ENCODE assay signal across 19 cellular contexts in the genomic region with DNA sequence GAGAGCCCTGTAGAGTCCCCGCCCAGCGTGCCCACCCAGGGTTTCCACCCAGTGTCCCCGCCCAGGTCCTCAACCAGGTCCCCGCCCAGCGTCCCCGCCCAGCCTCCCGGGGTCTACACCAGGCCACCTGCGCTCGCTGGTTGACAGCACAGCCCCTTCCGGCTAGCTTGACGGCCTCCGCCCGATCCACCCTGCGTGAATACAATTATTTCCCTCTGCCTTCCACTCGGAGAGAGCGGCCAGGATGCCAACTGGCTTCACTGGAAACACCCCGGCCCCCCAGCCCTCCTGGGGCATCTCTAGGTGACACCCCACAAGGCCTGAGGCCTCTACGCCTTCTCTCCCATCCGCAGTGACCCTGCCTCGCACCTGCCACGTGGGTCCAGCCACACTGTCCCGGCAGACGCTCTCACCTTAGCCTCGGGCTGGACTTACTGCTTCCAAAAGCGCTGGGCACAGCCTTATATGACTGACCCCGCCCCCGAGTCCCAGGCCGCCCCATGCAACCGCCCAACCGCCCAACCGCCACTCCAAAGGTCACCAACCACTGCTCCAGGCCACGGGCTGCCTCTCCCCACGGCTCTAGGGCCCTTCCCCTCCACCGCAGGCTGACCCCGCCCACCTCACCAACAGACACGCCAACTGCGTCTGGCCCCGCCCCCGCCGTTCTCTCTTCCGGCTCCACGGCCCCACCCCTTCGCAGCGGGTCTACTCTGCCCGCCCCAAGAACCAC.
DNase-seq lines count a peak whose midpoint lies in the region; ATAC-seq and TF ChIP-seq lines count a peak whose summit lies in the region.
"Had no signal": no experiment of that assay in that cellular context is flagged by ENCODE, and none has a peak within 500 bp of the region (broad histone marks: within the 10 kb centered on the region; RNA-seq: fewer than 3 reads in every experiment).

No MANE protein-coding gene starts in this region.

- intact Hi-C loops in colonic mucosa (cut with DNase I) = no loop called here
- intact Hi-C loops in PC-3 (cut with micrococcal nuclease) = no loop called here

- TF ChIP-seq CTCF in colonic mucosa (IDR thresholded peaks at IDR 0.05) = no peak
- TF ChIP-seq CTCF in omental fat pad (IDR thresholded peaks at IDR 0.05) = no peak
- TF ChIP-seq CTCF in PC-3 (conservative IDR thresholded peaks at IDR 0.05; ENCODE audit: low read depth, low read length) = no peak
- no peak for TF ChIP-seq CTCF in GM10266 (IDR thresholded peaks at IDR 0.05; ENCODE audit: control insufficient read depth, insufficient read depth, low read depth, missing control alignments)

- CTCF ChIA-PET in PC-3 (lab: Charles Lee) = no interaction called here

- BruUV-seq in PC-3 (replicated peaks; lab: Mats Ljungman, UMichigan) = no TSS peak

- H3K27ac ChIP-seq in colonic mucosa (no peak overlapping the region), PC-3 (ENCODE audit: low read length) (no peak overlapping the region)
- H3K27ac ChIP-seq: HL-60, right lobe of liver had no signal

- H3K36me3 ChIP-seq in colonic mucosa = no peaks in the 10 kb centered on the region
- H3K36me3 ChIP-seq in PC-3 (ENCODE audit: low read depth, low read length) = no peaks in the 10 kb centered on the region
- H3K36me3 ChIP-seq: right lobe of liver had no signal

- H2AFZ ChIP-seq in PC-3 (ENCODE audit: low read length) = no peak overlapping the region

- H3K4me1 ChIP-seq in colonic mucosa = no peaks in the 10 kb centered on the region
- no peaks in the 10 kb centered on the region for H3K4me1 ChIP-seq in PC-3 (ENCODE audit: insufficient read depth, low read length)
- H3K4me1 ChIP-seq: right lobe of liver had no signal

- no peak overlapping the region for H3K4me3 ChIP-seq in colonic mucosa
- H3K4me3 ChIP-seq in PC-3 (ENCODE audit: low read length) = no peak overlapping the region
- H3K4me3 ChIP-seq: right lobe of liver had no signal

- no peaks in the 10 kb centered on the region for H3F3A ChIP-seq in PC-3 (ENCODE audit: low read length, unreplicated experiment)

- H3K9me2 ChIP-seq in PC-3 (replicated peaks; ENCODE audit: low read length) = no peaks in the 10 kb centered on the region

- H3K9me3 ChIP-seq in colonic mucosa (no peaks in the 10 kb centered on the region), PC-3 (ENCODE audit: low read length) (no peaks in the 10 kb centered on the region)
- H3K9me3 ChIP-seq: right lobe of liver had no signal

- DNase-seq in DMS114 treated with DMSO at 0.1 percent for 48 hours (lab: John Stamatoyannopoulos, UW; ENCODE audit: unreplicated experiment) (peak; percentile 84), NCI-H2227 (lab: John Stamatoyannopoulos, UW; ENCODE audit: unreplicated experiment) (peak; percentile 62), colonic mucosa (peak; percentile 57), omental fat pad (ENCODE audit: low spot score) (no peak), PC-3 (no peak), GM10266 (ENCODE audit: extremely low spot score) (no peak), NCI-H1092 (lab: John Stamatoyannopoulos, UW) (no peak)
- DNase-seq: activated CD4-positive, alpha-beta T cell treated with anti-CD3 and anti-CD28 coated beads for 4 hours; activated gamma-delta T cell; amygdala; CD8-positive, alpha-beta memory T cell; cerebellar nuclear complex; effector memory CD8-positive, alpha-beta T cell; NCI-H1417; NCI-H2171 treated with DMSO at 0.1 percent for 48 hours; right lobe of liver; T-helper 9 cell had no signal

- no peaks in the 10 kb centered on the region for H3K79me2 ChIP-seq in PC-3 (ENCODE audit: low read length)

- H3K4me2 ChIP-seq in PC-3 (ENCODE audit: low read length) = no peak overlapping the region

- peak; percentile 37 for ATAC-seq in omental fat pad (ENCODE audit: low FRiP score)
- no peak for ATAC-seq in PC-3
- ATAC-seq in GM19397 (IDR thresholded peaks at IDR 0.05; ENCODE audit: unreplicated experiment) = no peak
- ATAC-seq: effector memory CD8-positive, alpha-beta T cell had no signal

- H3K9ac ChIP-seq in colonic mucosa (ENCODE audit: low read depth in 2 of 2, low read length in 2 of 2) (peak overlapping the region; percentile 20 to 28), PC-3 (ENCODE audit: low read length) (no peak overlapping the region)

- POLR2A ChIA-PET in PC-3 (lab: Charles Lee; ENCODE audit: unreplicated experiment) = no interaction called here

- H3K27me3 ChIP-seq in colonic mucosa = no peaks in the 10 kb centered on the region
- H3K27me3 ChIP-seq in PC-3 (ENCODE audit: low read length) = peaks cover 61% of the 10 kb centered on the region
- H3K27me3 ChIP-seq: right lobe of liver had no signal

- H4K20me1 ChIP-seq in PC-3 (ENCODE audit: low read length) = no peaks in the 10 kb centered on the region

Comparison
In these comparisons a context has a peak if more than half of its experiments do, and no peak if none do; other contexts are left out.
1. DNase-seq: peak in DMS114 treated with DMSO at 0.1 percent for 48 hours (single experiment), NCI-H2227 (single experiment) and colonic mucosa (single experiment); none in omental fat pad (single experiment), PC-3 (single experiment), GM10266 (single experiment) and NCI-H1092 (single experiment).